In the genomic region with DNA sequence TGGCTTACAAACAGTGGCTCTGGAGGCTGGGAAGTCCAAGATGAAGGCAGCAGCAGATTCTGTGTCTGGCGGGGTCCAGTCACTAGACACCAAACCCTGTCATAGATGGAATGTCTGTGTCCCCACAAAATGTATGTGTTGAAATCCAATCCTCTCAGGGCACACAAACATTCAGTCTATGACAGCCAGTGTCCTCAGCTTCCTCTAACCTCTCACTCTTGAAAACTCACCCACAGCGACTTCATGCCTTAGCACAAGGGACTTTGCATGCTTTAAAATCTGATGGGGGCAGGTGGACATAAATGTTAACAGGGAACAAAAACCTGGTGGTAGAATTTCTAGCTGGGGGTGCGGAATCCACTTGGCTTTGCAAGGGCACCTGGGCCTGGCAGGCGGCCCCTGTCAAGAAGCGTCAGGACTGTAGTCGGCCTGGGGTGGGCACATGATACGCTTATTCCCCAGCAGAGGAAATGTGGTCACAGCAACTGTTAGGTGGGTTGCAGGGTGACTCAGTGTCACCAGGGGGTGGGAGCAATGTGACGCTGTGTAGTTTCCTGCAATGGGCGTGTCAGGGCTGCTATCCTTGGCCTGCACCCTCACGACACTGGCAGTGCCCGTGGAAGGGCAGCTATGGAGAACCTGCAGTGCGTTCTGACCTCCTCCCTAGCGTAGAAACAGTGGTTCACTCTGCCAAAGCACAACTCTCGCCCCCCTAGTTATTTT, we compare ENCODE assay signal across 10 cellular contexts. TPM values are rescaled to one million over a fixed set of nuclear protein-coding genes. Genes with fewer than 3 reads are reported as not detected.
DNase-seq lines count a peak whose midpoint lies in the region; ATAC-seq lines count a peak whose summit lies in the region.
"Had no signal": no experiment of that assay in that cellular context is flagged by ENCODE, and none has a peak within 500 bp of the region (broad histone marks: within the 10 kb centered on the region; RNA-seq: fewer than 3 reads in every experiment).

No MANE protein-coding gene starts in this region.

- peak; percentile 41 for ATAC-seq in activated T-helper 17 cell treated with anti-CD3 and anti-CD28 coated beads, Interleukin-2, amount 50 U/mL, for 72 hours (replicated peaks)
- no peak for ATAC-seq in GM19324 (IDR thresholded peaks at IDR 0.05; ENCODE audit: low FRiP score, unreplicated experiment)
- ATAC-seq: K562 had no signal

- peaks cover 4% of the 10 kb centered on the region for H3K27me3 Mint-ChIP-seq in activated T-helper 17 cell treated with anti-CD3 and anti-CD28 coated beads, Interleukin-2, amount 50 U/mL, for 72 hours

- H3K79me2 ChIP-seq in Karpas-422 (ENCODE audit: low read length): no peaks in the 10 kb centered on the region

- peak overlapping the region; percentile 8 for H3K18ac ChIP-seq in neuronal stem cell (ENCODE audit: low read length)

- H3K4ac ChIP-seq in neuronal stem cell (ENCODE audit: low read length): peak overlapping the region; percentile 56

- H3K9ac ChIP-seq in neuronal stem cell (ENCODE audit: low read depth, low read length, poor library complexity) (no peak overlapping the region), Karpas-422 (ENCODE audit: low read length) (no peak overlapping the region)
- H3K9ac ChIP-seq: parathyroid adenoma had no signal

- peak overlapping the region; percentile 57 for H4K8ac ChIP-seq in neuronal stem cell (ENCODE audit: low read depth, low read length)

- no peak overlapping the region for H4K91ac ChIP-seq in neuronal stem cell (ENCODE audit: low read depth, low read length, poor library complexity)

- H2BK12ac ChIP-seq in neuronal stem cell (ENCODE audit: low read length): no peak overlapping the region

- H3K4me1 Mint-ChIP-seq in activated T-helper 17 cell treated with anti-CD3 and anti-CD28 coated beads, Interleukin-2, amount 50 U/mL, for 72 hours: peaks cover 20% of the 10 kb centered on the region

- H2BK120ac ChIP-seq in neuronal stem cell (ENCODE audit: low read depth, low read length): no peak overlapping the region

- H2AFZ ChIP-seq in neuronal stem cell (ENCODE audit: low read length): no peak overlapping the region
- no peak overlapping the region for H2AFZ ChIP-seq in Karpas-422 (ENCODE audit: low read length)
- H2AFZ ChIP-seq: parathyroid adenoma had no signal

- no peak overlapping the region for H2BK5ac ChIP-seq in neuronal stem cell (ENCODE audit: low read length)

- no peak overlapping the region for H2BK15ac ChIP-seq in neuronal stem cell (ENCODE audit: low read length)

- H3K4me2 ChIP-seq in neuronal stem cell (ENCODE audit: insufficient read depth, low read length, poor library complexity, severe bottlenecking) (no peak overlapping the region), Karpas-422 (ENCODE audit: low read depth, low read length, poor library complexity, severe bottlenecking) (no peak overlapping the region)

- H3K9me3 ChIP-seq in neuronal stem cell (replicated peaks in 1 of 2; ENCODE audit: control insufficient read depth in 2 of 2, insufficient read depth in 1 of 2, low read depth in 1 of 2, low read length in 2 of 2): no peaks in the 10 kb centered on the region
- no peaks in the 10 kb centered on the region for H3K9me3 ChIP-seq in Karpas-422 (ENCODE audit: low read length)

- no peaks in the 10 kb centered on the region for H3K36me3 Mint-ChIP-seq in activated T-helper 17 cell treated with anti-CD3 and anti-CD28 coated beads, Interleukin-2, amount 50 U/mL, for 72 hours (ENCODE audit: low read depth)

- H3K14ac ChIP-seq in neuronal stem cell (ENCODE audit: low read length): no peak overlapping the region

- H3K4me3 ChIP-seq in neuronal stem cell (ENCODE audit: low read length in 2 of 2) (no peak overlapping the region), Karpas-422 (ENCODE audit: low read length) (no peak overlapping the region)
- H3K4me3 ChIP-seq: K562 had no signal

- H3K36me3 ChIP-seq in neuronal stem cell (replicated peaks in 1 of 2; ENCODE audit: control insufficient read depth in 2 of 2, insufficient read depth in 2 of 2, low read length in 2 of 2) (no peaks in the 10 kb centered on the region), Karpas-422 (ENCODE audit: insufficient read depth, low read length) (no peaks in the 10 kb centered on the region)

- H3K9me2 ChIP-seq in Karpas-422 (replicated peaks; ENCODE audit: insufficient read depth, low read length): no peaks in the 10 kb centered on the region

- H3K27ac ChIP-seq in neuronal stem cell (replicated peaks; ENCODE audit: low read length) (no peak overlapping the region), Karpas-422 (ENCODE audit: low read length) (no peak overlapping the region)
- H3K27ac ChIP-seq: parathyroid adenoma had no signal

- H2AK5ac ChIP-seq in neuronal stem cell (ENCODE audit: low read depth, low read length): peak overlapping the region; percentile 21

- peak overlapping the region; percentile 22 for H3K27ac Mint-ChIP-seq in activated T-helper 17 cell treated with anti-CD3 and anti-CD28 coated beads, Interleukin-2, amount 50 U/mL, for 72 hours

- H3K23ac ChIP-seq in neuronal stem cell (ENCODE audit: low read depth, low read length, poor library complexity): peak overlapping the region; percentile 86

- no peak overlapping the region for H3K4me3 Mint-ChIP-seq in activated T-helper 17 cell treated with anti-CD3 and anti-CD28 coated beads, Interleukin-2, amount 50 U/mL, for 72 hours

- H3K4me1 ChIP-seq in neuronal stem cell (ENCODE audit: control insufficient read depth in 2 of 2, insufficient read depth in 1 of 2, low read depth in 1 of 2, low read length in 2 of 2): peaks cover 1 to 3% of the 10 kb centered on the region in 2 donors
- no peaks in the 10 kb centered on the region for H3K4me1 ChIP-seq in Karpas-422 (ENCODE audit: low read length)
- H3K4me1 ChIP-seq: parathyroid adenoma had no signal

- H3K79me1 ChIP-seq in neuronal stem cell (ENCODE audit: low read depth, low read length): no peaks in the 10 kb centered on the region

- no peaks in the 10 kb centered on the region for H4K20me1 ChIP-seq in Karpas-422 (ENCODE audit: insufficient read depth, low read depth, low read length)

- H3K9me3 Mint-ChIP-seq in activated T-helper 17 cell treated with anti-CD3 and anti-CD28 coated beads, Interleukin-2, amount 50 U/mL, for 72 hours: no peaks in the 10 kb centered on the region

- WGBS in neuronal stem cell (ENCODE audit: extremely low coverage in 2 of 2, insufficient read length in 2 of 2, insufficient replicate concordance in 1 of 2), 2 donors: no CpG with 5 or more reads among the region's 14 CpGs

- DNase-seq in stimulated activated CD4-positive, alpha-beta T cell treated with anti-CD3 and anti-CD28 coated beads, Interleukin-12 subunit alpha, Interleukin-12 subunit beta, amount 100 ng/mL, for 4 hours: peak; percentile 24
- no peak for DNase-seq in stimulated activated CD4-positive, alpha-beta T cell treated with anti-CD3 and anti-CD28 coated beads, Interleukin-2, amount 100 ng/mL, for 48 hours
- DNase-seq in neuronal stem cell (ENCODE audit: low spot score) (no peak), D341Med (ENCODE audit: low spot score) (no peak), Karpas-422 (no peak)
- DNase-seq in central memory CD4-positive, alpha-beta T cell: no peak

- H3K27me3 ChIP-seq in neuronal stem cell (ENCODE audit: control insufficient read depth in 3 of 3, insufficient read depth in 3 of 3, low read depth in 1 of 3, low read length in 3 of 3) (no peaks in the 10 kb centered on the region), Karpas-422 (ENCODE audit: low read length) (no peaks in the 10 kb centered on the region)

RNA-seq across cellular contexts. Expression of gene RIN3, which starts 17.7 kb away (rescaled TPM):
- 10 to 100 TPM; 14.1 to 24.1 TPM for total RNA-seq in activated T-helper 17 cell treated with anti-CD3 and anti-CD28 coated beads, Interleukin-2, amount 50 U/mL, for 72 hours
- 1.3 TPM for polyA plus RNA-seq in neuronal stem cell (2013, experiment 1 of 2)
- 1.6 TPM for polyA plus RNA-seq in neuronal stem cell (2013, experiment 2 of 2)
- total RNA-seq in Karpas-422 (2014; rRNA removed; shearing (Covaris generic); ENCODE audit: low replicate concordance): not detected in 2 replicates

Comparison
In these comparisons a context has a peak if more than half of its experiments do, and no peak if none do; other contexts are left out.
1. RNA of gene RIN3, which starts 17.7 kb away (total RNA-seq): 14.1 to 24.1 TPM in activated T-helper 17 cell treated with anti-CD3 and anti-CD28 coated beads, Interleukin-2, amount 50 U/mL, for 72 hours; not detected in Karpas-422; every median in the first group is over 10 times any median in the second.